Comparison of ENCODE assay signal across 1 cellular context in the genomic region with DNA sequence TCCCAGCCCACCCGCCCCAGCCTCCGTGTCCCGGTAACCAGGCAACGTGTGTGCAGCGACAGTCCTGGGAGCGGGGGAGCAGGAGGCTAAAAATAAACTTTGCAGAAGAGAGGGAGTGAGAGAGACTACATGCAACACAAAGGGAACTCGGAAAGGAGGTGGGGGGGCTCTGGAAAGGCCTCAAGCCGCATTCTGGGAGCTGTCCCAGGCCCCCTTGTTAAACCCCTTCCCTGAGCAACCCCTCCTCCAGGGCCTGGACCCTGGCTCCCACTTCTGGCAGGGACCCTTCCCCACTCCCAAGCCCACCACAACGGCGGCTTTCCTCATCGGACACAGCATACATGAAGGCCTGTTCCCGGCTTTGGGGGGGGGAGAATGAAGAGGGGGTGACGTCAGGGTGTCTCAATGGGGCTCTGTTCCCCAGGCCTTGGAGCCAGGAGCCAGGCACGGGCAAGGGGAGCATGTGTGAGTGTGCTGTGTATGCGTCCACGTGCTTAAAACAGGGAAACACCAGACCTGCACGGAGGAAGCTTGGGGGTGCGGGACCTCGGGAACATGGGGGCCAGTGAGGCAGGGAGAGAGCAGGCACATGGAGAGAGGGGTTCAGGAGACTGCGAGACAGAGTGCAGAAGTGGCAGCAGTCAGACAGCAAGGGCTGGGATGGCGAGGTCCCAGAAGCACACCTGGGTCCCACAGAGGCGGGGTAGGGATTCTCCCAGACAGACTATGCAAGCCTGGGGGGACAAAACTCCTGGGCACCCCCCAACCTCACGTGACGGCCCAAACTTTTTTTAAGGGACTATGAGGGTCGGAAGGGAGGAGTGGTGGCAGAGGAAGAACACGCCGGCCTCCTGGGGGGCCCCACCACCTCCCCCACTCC.
TF ChIP-seq lines count a peak whose summit lies in the region.

No MANE protein-coding gene starts in this region.

TF ChIP-seq in HepG2, 621 proteins besides CTCF, POLR2A, EP300 and RAD21:
- TF ChIP-seq HIVEP1 (CRISPR knock-in tag; IDR thresholded peaks at IDR 0.05) (peak; percentile 53; the same call in 1 of the 2 replicates), ARHGAP35 (CRISPR knock-in tag; IDR thresholded peaks at IDR 0.05; ENCODE audit: borderline replicate concordance) (0 out of 2 replicates have a peak, but pooled peaks have one; percentile 8), ZNF589 (CRISPR knock-in tag; conservative IDR thresholded peaks at IDR 0.05) (0 out of 2 replicates have a peak, but pooled peaks have one; percentile 36), PHF8 (CRISPR knock-in tag; IDR thresholded peaks at IDR 0.05) (peak; percentile 28; the same call in 1 of the 2 replicates), NFKB2 (CRISPR knock-in tag; IDR thresholded peaks at IDR 0.05; ENCODE audit: borderline replicate concordance) (0 out of 2 replicates have a peak, but pooled peaks have one; percentile 18), SRSF4 (IDR thresholded peaks at IDR 0.05; ENCODE audit: low read depth, low read length, poor library complexity, severe bottlenecking) (no peak), ZNF510 (CRISPR knock-in tag; IDR thresholded peaks at IDR 0.05; ENCODE audit: low read depth) (no peak), RBM22 (optimal IDR thresholded peaks at IDR 0.05; ENCODE audit: low read length) (peak; percentile 69), MYC (CRISPR knock-in tag; IDR thresholded peaks at IDR 0.05; ENCODE audit: borderline replicate concordance) (peak; percentile 53; the same call in 1 of the 2 replicates), SALL1 (CRISPR knock-in tag; IDR thresholded peaks at IDR 0.05) (0 out of 2 replicates have a peak, but pooled peaks have one; percentile 12), EEA1 (CRISPR knock-in tag; IDR thresholded peaks at IDR 0.05; ENCODE audit: borderline replicate concordance) (0 out of 2 replicates have a peak, but pooled peaks have one; percentile 43), AGO2 (optimal IDR thresholded peaks at IDR 0.05; ENCODE audit: low read depth, low read length) (peak; percentile 90), ZNF556 (CRISPR knock-in tag; IDR thresholded peaks at IDR 0.05; ENCODE audit: borderline replicate concordance) (no peak), SAP130 (CRISPR knock-in tag; IDR thresholded peaks at IDR 0.05; ENCODE audit: low read depth) (peak; percentile 17), RFX5 (IDR thresholded peaks at IDR 0.05; ENCODE audit: low read depth, low read length) (no peak), RBFOX2 (IDR thresholded peaks at IDR 0.05; ENCODE audit: low read depth, low read length) (peak; percentile 45; the same call in 1 of the 2 replicates), ASH2L (IDR thresholded peaks at IDR 0.05; ENCODE audit: insufficient read length, low read depth, low read length) (peak; percentile 26), HMG20A (CRISPR knock-in tag; IDR thresholded peaks at IDR 0.05; ENCODE audit: borderline replicate concordance) (no peak), ZNF484 (CRISPR knock-in tag; IDR thresholded peaks at IDR 0.05; ENCODE audit: borderline replicate concordance, low read depth) (0 out of 2 replicates have a peak, but pooled peaks have one; percentile 31), SNAI1 (CRISPR knock-in tag; IDR thresholded peaks at IDR 0.05; ENCODE audit: borderline replicate concordance) (no peak), SRSF1 (optimal IDR thresholded peaks at IDR 0.05; ENCODE audit: low read depth, low read length) (peak; percentile 66), ATF7 (IDR thresholded peaks at IDR 0.05) (peak; percentile 60), ATF7 (CRISPR knock-in tag; IDR thresholded peaks at IDR 0.05) (0 out of 2 replicates have a peak, but pooled peaks have one; percentile 34), ZNF747 (CRISPR knock-in tag; IDR thresholded peaks at IDR 0.05; ENCODE audit: borderline replicate concordance) (no peak; the same call in 1 of the 2 replicates), ZNF768 (CRISPR knock-in tag; IDR thresholded peaks at IDR 0.05) (0 out of 2 replicates have a peak, but pooled peaks have one; percentile 0), POLR2G (IDR thresholded peaks at IDR 0.05; ENCODE audit: low read depth, low read length) (no peak), CREB1 (IDR thresholded peaks at IDR 0.05) (peak; percentile 56; the same call in 1 of the 2 replicates), CREB1 (CRISPR knock-in tag; IDR thresholded peaks at IDR 0.05) (no peak), CBX5 (CRISPR knock-in tag; IDR thresholded peaks at IDR 0.05; ENCODE audit: borderline replicate concordance) (no peak)
- TF ChIP-seq, protein P1, sequence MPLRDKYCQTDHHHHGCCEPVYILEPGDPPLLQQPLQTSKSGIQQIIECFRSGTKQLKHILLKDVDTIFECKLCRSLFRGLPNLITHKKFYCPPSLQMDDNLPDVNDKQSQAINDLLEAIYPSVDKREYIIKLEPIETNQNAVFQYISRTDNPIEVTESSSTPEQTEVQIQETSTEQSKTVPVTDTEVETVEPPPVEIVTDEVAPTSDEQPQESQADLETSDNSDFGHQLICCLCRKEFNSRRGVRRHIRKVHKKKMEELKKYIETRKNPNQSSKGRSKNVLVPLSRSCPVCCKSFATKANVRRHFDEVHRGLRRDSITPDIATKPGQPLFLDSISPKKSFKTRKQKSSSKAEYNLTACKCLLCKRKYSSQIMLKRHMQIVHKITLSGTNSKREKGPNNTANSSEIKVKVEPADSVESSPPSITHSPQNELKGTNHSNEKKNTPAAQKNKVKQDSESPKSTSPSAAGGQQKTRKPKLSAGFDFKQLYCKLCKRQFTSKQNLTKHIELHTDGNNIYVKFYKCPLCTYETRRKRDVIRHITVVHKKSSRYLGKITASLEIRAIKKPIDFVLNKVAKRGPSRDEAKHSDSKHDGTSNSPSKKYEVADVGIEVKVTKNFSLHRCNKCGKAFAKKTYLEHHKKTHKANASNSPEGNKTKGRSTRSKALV (CRISPR knock-in tag; IDR thresholded peaks at IDR 0.05), result no peak
- TF ChIP-seq, protein P2, sequence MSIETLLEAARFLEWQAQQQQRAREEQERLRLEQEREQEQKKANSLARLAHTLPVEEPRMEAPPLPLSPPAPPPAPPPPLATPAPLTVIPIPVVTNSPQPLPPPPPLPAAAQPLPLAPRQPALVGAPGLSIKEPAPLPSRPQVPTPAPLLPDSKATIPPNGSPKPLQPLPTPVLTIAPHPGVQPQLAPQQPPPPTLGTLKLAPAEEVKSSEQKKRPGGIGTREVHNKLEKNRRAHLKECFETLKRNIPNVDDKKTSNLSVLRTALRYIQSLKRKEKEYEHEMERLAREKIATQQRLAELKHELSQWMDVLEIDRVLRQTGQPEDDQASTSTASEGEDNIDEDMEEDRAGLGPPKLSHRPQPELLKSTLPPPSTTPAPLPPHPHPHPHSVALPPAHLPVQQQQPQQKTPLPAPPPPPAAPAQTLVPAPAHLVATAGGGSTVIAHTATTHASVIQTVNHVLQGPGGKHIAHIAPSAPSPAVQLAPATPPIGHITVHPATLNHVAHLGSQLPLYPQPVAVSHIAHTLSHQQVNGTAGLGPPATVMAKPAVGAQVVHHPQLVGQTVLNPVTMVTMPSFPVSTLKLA (IDR thresholded peaks at IDR 0.05), result 0 out of 2 replicates have a peak, but pooled peaks have one; percentile 50
- TF ChIP-seq, protein P3, sequence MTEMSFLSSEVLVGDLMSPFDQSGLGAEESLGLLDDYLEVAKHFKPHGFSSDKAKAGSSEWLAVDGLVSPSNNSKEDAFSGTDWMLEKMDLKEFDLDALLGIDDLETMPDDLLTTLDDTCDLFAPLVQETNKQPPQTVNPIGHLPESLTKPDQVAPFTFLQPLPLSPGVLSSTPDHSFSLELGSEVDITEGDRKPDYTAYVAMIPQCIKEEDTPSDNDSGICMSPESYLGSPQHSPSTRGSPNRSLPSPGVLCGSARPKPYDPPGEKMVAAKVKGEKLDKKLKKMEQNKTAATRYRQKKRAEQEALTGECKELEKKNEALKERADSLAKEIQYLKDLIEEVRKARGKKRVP (CRISPR knock-in tag; IDR thresholded peaks at IDR 0.05), result 0 out of 4 replicates have a peak, but pooled peaks of 1 of the 2 experiments have one; percentile 20
- TF ChIP-seq, protein P4, sequence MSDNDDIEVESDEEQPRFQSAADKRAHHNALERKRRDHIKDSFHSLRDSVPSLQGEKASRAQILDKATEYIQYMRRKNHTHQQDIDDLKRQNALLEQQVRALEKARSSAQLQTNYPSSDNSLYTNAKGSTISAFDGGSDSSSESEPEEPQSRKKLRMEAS (IDR thresholded peaks at IDR 0.05), result peak; percentile 60; the same call in 1 of the 2 replicates
- TF ChIP-seq, protein P5, sequence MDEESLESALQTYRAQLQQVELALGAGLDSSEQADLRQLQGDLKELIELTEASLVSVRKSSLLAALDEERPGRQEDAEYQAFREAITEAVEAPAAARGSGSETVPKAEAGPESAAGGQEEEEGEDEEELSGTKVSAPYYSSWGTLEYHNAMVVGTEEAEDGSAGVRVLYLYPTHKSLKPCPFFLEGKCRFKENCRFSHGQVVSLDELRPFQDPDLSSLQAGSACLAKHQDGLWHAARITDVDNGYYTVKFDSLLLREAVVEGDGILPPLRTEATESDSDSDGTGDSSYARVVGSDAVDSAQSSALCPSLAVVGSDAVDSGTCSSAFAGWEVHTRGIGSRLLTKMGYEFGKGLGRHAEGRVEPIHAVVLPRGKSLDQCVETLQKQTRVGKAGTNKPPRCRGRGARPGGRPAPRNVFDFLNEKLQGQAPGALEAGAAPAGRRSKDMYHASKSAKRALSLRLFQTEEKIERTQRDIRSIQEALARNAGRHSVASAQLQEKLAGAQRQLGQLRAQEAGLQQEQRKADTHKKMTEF (CRISPR knock-in tag; IDR thresholded peaks at IDR 0.05), result no peak
- TF ChIP-seq, protein P6, sequence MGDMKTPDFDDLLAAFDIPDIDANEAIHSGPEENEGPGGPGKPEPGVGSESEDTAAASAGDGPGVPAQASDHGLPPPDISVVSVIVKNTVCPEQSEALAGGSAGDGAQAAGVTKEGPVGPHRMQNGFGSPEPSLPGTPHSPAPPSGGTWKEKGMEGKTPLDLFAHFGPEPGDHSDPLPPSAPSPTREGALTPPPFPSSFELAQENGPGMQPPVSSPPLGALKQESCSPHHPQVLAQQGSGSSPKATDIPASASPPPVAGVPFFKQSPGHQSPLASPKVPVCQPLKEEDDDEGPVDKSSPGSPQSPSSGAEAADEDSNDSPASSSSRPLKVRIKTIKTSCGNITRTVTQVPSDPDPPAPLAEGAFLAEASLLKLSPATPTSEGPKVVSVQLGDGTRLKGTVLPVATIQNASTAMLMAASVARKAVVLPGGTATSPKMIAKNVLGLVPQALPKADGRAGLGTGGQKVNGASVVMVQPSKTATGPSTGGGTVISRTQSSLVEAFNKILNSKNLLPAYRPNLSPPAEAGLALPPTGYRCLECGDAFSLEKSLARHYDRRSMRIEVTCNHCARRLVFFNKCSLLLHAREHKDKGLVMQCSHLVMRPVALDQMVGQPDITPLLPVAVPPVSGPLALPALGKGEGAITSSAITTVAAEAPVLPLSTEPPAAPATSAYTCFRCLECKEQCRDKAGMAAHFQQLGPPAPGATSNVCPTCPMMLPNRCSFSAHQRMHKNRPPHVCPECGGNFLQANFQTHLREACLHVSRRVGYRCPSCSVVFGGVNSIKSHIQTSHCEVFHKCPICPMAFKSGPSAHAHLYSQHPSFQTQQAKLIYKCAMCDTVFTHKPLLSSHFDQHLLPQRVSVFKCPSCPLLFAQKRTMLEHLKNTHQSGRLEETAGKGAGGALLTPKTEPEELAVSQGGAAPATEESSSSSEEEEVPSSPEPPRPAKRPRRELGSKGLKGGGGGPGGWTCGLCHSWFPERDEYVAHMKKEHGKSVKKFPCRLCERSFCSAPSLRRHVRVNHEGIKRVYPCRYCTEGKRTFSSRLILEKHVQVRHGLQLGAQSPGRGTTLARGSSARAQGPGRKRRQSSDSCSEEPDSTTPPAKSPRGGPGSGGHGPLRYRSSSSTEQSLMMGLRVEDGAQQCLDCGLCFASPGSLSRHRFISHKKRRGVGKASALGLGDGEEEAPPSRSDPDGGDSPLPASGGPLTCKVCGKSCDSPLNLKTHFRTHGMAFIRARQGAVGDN (CRISPR knock-in tag; IDR thresholded peaks at IDR 0.05), result peak; percentile 63; the same call in 1 of the 2 replicates
- TF ChIP-seq, protein P7, sequence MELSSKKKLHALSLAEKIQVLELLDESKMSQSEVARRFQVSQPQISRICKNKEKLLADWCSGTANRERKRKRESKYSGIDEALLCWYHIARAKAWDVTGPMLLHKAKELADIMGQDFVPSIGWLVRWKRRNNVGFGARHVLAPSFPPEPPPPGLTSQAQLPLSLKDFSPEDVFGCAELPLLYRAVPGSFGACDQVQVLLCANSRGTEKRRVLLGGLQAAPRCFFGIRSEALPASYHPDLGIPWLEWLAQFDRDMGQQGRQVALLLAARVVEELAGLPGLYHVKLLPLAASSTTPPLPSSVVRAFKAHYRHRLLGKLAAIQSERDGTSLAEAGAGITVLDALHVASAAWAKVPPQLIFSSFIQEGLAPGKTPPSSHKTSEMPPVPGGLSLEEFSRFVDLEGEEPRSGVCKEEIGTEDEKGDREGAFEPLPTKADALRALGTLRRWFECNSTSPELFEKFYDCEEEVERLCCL (CRISPR knock-in tag; IDR thresholded peaks at IDR 0.05; ENCODE audit: borderline replicate concordance), result 0 out of 2 replicates have a peak, but pooled peaks have one; percentile 46
- TF ChIP-seq, protein P8, sequence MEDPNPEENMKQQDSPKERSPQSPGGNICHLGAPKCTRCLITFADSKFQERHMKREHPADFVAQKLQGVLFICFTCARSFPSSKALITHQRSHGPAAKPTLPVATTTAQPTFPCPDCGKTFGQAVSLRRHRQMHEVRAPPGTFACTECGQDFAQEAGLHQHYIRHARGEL (CRISPR knock-in tag; IDR thresholded peaks at IDR 0.05), result no peak
TF ChIP-seq in HepG2: peak in this region for 23.
